Comparison of ENCODE assay signal across 27 cellular contexts in the genomic region with DNA sequence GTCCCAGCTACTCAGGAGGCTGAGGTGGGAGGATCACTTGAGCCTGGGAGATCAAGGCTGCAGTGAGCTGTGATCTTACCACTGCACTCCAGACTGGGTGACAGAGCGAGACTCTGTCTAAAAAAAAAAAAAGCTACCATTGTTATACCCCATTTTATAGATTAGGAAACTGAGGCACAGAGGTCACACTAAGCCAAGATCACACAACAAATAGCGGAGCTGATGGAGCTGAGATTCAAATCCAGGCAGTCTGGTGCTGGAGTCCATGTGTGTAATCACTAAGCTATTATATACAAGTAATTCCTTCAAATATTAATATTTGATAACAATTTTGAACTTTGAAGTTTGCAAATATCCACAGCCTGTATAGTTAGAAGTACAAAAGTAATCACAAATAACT.
"Had no signal": no experiment of that assay in that cellular context is flagged by ENCODE, and none has a peak within 500 bp of the region (broad histone marks: within the 10 kb centered on the region; RNA-seq: fewer than 3 reads in every experiment).

No MANE protein-coding gene starts in this region.

- ATAC-seq: natural killer cell; right cardiac atrium; sciatic nerve; stimulated activated effector memory CD8-positive, alpha-beta T cell treated with anti-CD3 and anti-CD28 coated beads, Interleukin-12 subunit alpha, Interleukin-12 subunit beta, amount 100 ng/mL, for 72 hours; upper lobe of right lung had no signal

- H3K27ac ChIP-seq: left ventricle myocardium inferior, neural progenitor cell, neutrophil, ovary, skin epidermis, suprapubic skin, thoracic aorta, tibial artery, upper lobe of right lung had no signal

- H3K36me3 ChIP-seq: neural progenitor cell, neutrophil, ovary, upper lobe of right lung had no signal

- DNase-seq: islet precursor cell; left ventricle myocardium inferior; mesendoderm; naive B cell; natural killer cell; nephron progenitor cell; occipital lobe; ovary; right cardiac atrium; spleen; stimulated activated CD4-positive, alpha-beta T cell treated with anti-CD3 and anti-CD28 coated beads, Interleukin-4, amount 100 ng/mL, for 24 hours; stimulated activated naive CD4-positive, alpha-beta T cell; tibial artery; trophoblast cell; upper lobe of right lung had no signal

- H3K4me3 Mint-ChIP-seq: mesothelial cell of epicardium; naive B cell; natural killer cell; nephron progenitor cell; neural progenitor cell; stimulated activated effector memory CD8-positive, alpha-beta T cell treated with anti-CD3 and anti-CD28 coated beads, Interleukin-12 subunit alpha, Interleukin-12 subunit beta, amount 100 ng/mL, for 72 hours; stimulated activated naive CD8-positive, alpha-beta T cell treated with anti-CD3 and anti-CD28 coated beads, Interleukin-15, Interleukin-2, amounts not matched to agents 100 ng/mL and 50 ng/mL, for 24 hours had no signal

- FAIRE-seq: urothelium cell line had no signal

- H3K27ac Mint-ChIP-seq: mesothelial cell of epicardium; natural killer cell; nephron progenitor cell; neural progenitor cell; progenitor cell of endocrine pancreas; stimulated activated effector memory CD8-positive, alpha-beta T cell treated with anti-CD3 and anti-CD28 coated beads, Interleukin-12 subunit alpha, Interleukin-12 subunit beta, amount 100 ng/mL, for 72 hours; stimulated activated naive CD8-positive, alpha-beta T cell treated with anti-CD3 and anti-CD28 coated beads, Interleukin-15, Interleukin-2, amounts not matched to agents 100 ng/mL and 50 ng/mL, for 24 hours had no signal

- H3K27me3 ChIP-seq: neural progenitor cell, neutrophil, ovary, spleen, suprapubic skin, tibial artery, upper lobe of right lung had no signal

- H3K36me3 Mint-ChIP-seq: mesothelial cell of epicardium, natural killer cell had no signal

- H3K4me2 ChIP-seq: neural progenitor cell had no signal

- H3K9me3 ChIP-seq: left ventricle myocardium inferior, neutrophil, ovary, spleen, suprapubic skin, thoracic aorta, tibial artery, upper lobe of right lung had no signal

- H3K4me3 ChIP-seq: left ventricle myocardium inferior, lung, neural progenitor cell, ovary, skin epidermis, spleen, suprapubic skin, thoracic aorta, tibial artery, upper lobe of right lung had no signal

- H2AFZ ChIP-seq: neural progenitor cell had no signal

- H3K9me3 Mint-ChIP-seq: mesothelial cell of epicardium; naive B cell; natural killer cell; nephron progenitor cell; neural progenitor cell; stimulated activated effector memory CD8-positive, alpha-beta T cell treated with anti-CD3 and anti-CD28 coated beads, Interleukin-12 subunit alpha, Interleukin-12 subunit beta, amount 100 ng/mL, for 72 hours; stimulated activated naive CD8-positive, alpha-beta T cell treated with anti-CD3 and anti-CD28 coated beads, Interleukin-15, Interleukin-2, amounts not matched to agents 100 ng/mL and 50 ng/mL, for 24 hours had no signal

- H3K9ac ChIP-seq: neural progenitor cell had no signal

- H3K27me3 Mint-ChIP-seq: naive B cell; progenitor cell of endocrine pancreas; stimulated activated naive CD8-positive, alpha-beta T cell treated with anti-CD3 and anti-CD28 coated beads, Interleukin-15, Interleukin-2, amounts not matched to agents 100 ng/mL and 50 ng/mL, for 24 hours had no signal
